ENCODE assay signal across 8 cellular contexts in the genomic region with DNA sequence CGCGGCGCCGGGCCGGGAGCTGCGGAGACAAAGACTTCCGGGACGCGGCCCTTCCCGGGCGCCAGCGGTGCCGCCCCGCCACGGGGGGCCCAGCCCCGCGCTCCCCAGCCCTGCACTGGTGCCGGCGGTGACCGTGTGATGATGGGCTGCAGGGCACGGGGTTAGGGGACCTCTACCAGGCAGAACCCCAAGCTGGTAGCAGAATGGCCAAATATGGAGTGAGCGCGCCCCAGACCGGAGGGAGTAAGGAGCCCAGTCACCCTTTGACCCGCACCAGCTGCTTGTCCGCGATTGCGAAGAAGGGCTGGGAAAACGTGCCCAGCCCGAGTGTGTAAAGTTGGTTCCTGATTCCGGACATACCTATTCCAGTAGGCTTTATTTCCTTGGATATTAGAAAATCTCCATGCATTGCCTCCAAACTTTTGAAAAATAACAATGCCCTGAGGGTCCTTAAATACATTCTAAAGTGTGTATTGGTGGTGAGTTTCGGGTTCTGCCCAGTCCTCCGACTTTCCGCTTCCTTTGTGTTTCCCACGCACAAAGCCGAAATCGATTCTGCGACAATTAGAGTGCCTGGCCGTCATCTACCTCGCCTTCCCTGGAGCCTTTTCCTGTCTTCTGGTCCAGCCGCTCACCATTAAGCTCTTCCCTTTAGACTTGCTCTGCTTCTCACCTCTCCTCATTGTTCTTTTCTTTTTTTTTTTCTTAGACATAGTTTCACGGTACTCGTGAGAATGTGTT. TPM values are rescaled to one million over a fixed set of nuclear protein-coding genes. Genes with fewer than 3 reads are reported as not detected.
DNase-seq lines count a peak whose midpoint lies in the region; ATAC-seq, FAIRE-seq and TF ChIP-seq lines count a peak whose summit lies in the region.

No MANE protein-coding gene starts in this region.

- no peak overlapping the region for H3K27ac Mint-ChIP-seq in stimulated activated naive B cell treated with anti-CD40 and anti-IgM and Interleukin-4, amounts not matched to agents 10 μg/mL and 1 μg/mL and 100 μg/mL, for 72 hours

- POLR2A ChIA-PET in RWPE1 (lab: Yijun Ruan, JAX; ENCODE audit: low non-redundant PET): no interaction called here

- H3K4me1 Mint-ChIP-seq in stimulated activated naive B cell treated with anti-CD40 and anti-IgM and Interleukin-4, amounts not matched to agents 10 μg/mL and 1 μg/mL and 100 μg/mL, for 72 hours: peaks cover 16 to 23% of the 10 kb centered on the region in 2 donors

- FAIRE-seq in H54 (lab: Jason Lieb, UNC): no peak

- no peaks in the 10 kb centered on the region for H3K9me3 Mint-ChIP-seq in stimulated activated naive B cell treated with anti-CD40 and anti-IgM and Interleukin-4, amounts not matched to agents 10 μg/mL and 1 μg/mL and 100 μg/mL, for 72 hours

- CTCF ChIA-PET in RWPE1 (lab: Yijun Ruan, JAX): interaction anchor here (0.6 to 1.1 kb wide), 2 partner anchors 103 to 129 kb away, joined by 3 to 5 read pairs; no protein-coding TSS in a partner anchor

- no peak for TF ChIP-seq POLR2A in H54 (IDR thresholded peaks at IDR 0.05; ENCODE audit: low read depth, low read length)

- peak overlapping the region; percentile 62 for H3K27ac ChIP-seq in RWPE1

- TF ChIP-seq CTCF in RWPE1 (conservative IDR thresholded peaks at IDR 0.05; ENCODE audit: low read depth): no peak

- peak; percentile 37 for ATAC-seq in GM21447 (IDR thresholded peaks at IDR 0.05; ENCODE audit: unreplicated experiment)
- ATAC-seq in left lobe of liver: peak; percentile 72
- ATAC-seq in stimulated activated naive B cell treated with anti-CD40 and anti-IgM and Interleukin-4, amounts not matched to agents 10 μg/mL and 1 μg/mL and 100 μg/mL, for 72 hours (replicated peaks): peak; percentile 21 to 25

- DNase-seq in GF-D8 (lab: John Stamatoyannopoulos, UW): peak; percentile 26
- peak; percentile 33 for DNase-seq in HPDE6-E6E7 (ENCODE audit: extremely low spot score)
- DNase-seq in RWPE1 (ENCODE audit: low spot score): peak; percentile 30
- DNase-seq in cerebellar cortex (ENCODE audit: low spot score): peak; percentile 11
- peak; percentile 84 for DNase-seq in left lobe of liver (ENCODE audit: low spot score)
- DNase-seq in stimulated activated naive B cell treated with anti-CD40 and anti-IgM and Interleukin-4, amounts not matched to agents 10 μg/mL and 1 μg/mL and 100 μg/mL, for 72 hours: no peak
- no peak for DNase-seq in H54 (ENCODE audit: insufficient read length, low spot score)

- no peak overlapping the region for H3K4me3 Mint-ChIP-seq in stimulated activated naive B cell treated with anti-CD40 and anti-IgM and Interleukin-4, amounts not matched to agents 10 μg/mL and 1 μg/mL and 100 μg/mL, for 72 hours

- H3K27me3 Mint-ChIP-seq in stimulated activated naive B cell treated with anti-CD40 and anti-IgM and Interleukin-4, amounts not matched to agents 10 μg/mL and 1 μg/mL and 100 μg/mL, for 72 hours: no peaks in the 10 kb centered on the region

- H3K36me3 Mint-ChIP-seq in stimulated activated naive B cell treated with anti-CD40 and anti-IgM and Interleukin-4, amounts not matched to agents 10 μg/mL and 1 μg/mL and 100 μg/mL, for 72 hours: peaks cover 3 to 14% of the 10 kb centered on the region in 2 donors

RNA-seq across cellular contexts. Expression of gene ABRACL, which starts 1.1 kb away (rescaled TPM):
- total RNA-seq in left lobe of liver: 49.8 TPM

RNA-seq across cellular contexts. Expression of gene REPS1, which starts 41.6 kb away (rescaled TPM):
- total RNA-seq in left lobe of liver: 49.4 TPM

Comparison
In these comparisons a context has a peak if more than half of its experiments do, and no peak if none do; other contexts are left out.
1. DNase-seq: peak in GF-D8 (single experiment), HPDE6-E6E7 (single experiment), RWPE1 (single experiment), cerebellar cortex (single experiment) and left lobe of liver (single experiment); none in stimulated activated naive B cell treated with anti-CD40 and anti-IgM and Interleukin-4, amounts not matched to agents 10 μg/mL and 1 μg/mL and 100 μg/mL, for 72 hours (single experiment) and H54 (single experiment).
2. Peak in every context shown above with its lines, with median percentiles within 50 percentile points of each other: ATAC-seq.